In genomic region chr1:91569411-91570104, GRCh38 we compare ENCODE assay signal across 9 cellular contexts.
DNase-seq lines count a peak whose midpoint lies in the region; ATAC-seq, FAIRE-seq and TF ChIP-seq lines count a peak whose summit lies in the region.
"Had no signal": no experiment of that assay in that cellular context is flagged by ENCODE, and none has a peak within 500 bp of the region (broad histone marks: within the 10 kb centered on the region; RNA-seq: fewer than 3 reads in every experiment).

No MANE protein-coding gene starts in this region.

- H3K36me3 Mint-ChIP-seq in T-helper 17 cell (ENCODE audit: low read depth), result peaks cover 3% of the 10 kb centered on the region

- H3K27me3 ChIP-seq in gastroesophageal sphincter (no peaks in the 10 kb centered on the region), skeletal muscle tissue (ENCODE audit: control insufficient read depth in 3 of 3, insufficient read depth in 3 of 3, low read length in 3 of 3) (no peaks in the 10 kb centered on the region)

- H3K36me3 ChIP-seq in gastroesophageal sphincter, result no peaks in the 10 kb centered on the region
- H3K36me3 ChIP-seq in skeletal muscle tissue (ENCODE audit: control insufficient read depth in 3 of 3, insufficient read depth in 3 of 3, low read length in 3 of 3), result no peaks in the 10 kb centered on the region

- no peak for TF ChIP-seq EP300 in gastroesophageal sphincter (IDR thresholded peaks at IDR 0.05)

- H3K27ac ChIP-seq in gastroesophageal sphincter (peak overlapping the region; percentile 71 to 82 (median 82)), skeletal muscle tissue (ENCODE audit: low read depth, low read length) (peak overlapping the region; percentile 9)

- H3K27ac Mint-ChIP-seq in T-helper 17 cell, result peak overlapping the region; percentile 68

- FAIRE-seq in H54 (lab: Jason Lieb, UNC), result peak; percentile 83

- no peaks in the 10 kb centered on the region for H3K9me3 ChIP-seq in T-helper 17 cell (ENCODE audit: control insufficient read depth, low read length, poor library complexity, severe bottlenecking)
- no peaks in the 10 kb centered on the region for H3K9me3 ChIP-seq in gastroesophageal sphincter
- H3K9me3 ChIP-seq in skeletal muscle tissue (ENCODE audit: control insufficient read depth in 3 of 3, low read length in 3 of 3), result no peaks in the 10 kb centered on the region

- no peak for TF ChIP-seq POLR2A in H54 (IDR thresholded peaks at IDR 0.05; ENCODE audit: low read depth, low read length)
- TF ChIP-seq POLR2A in gastroesophageal sphincter (IDR thresholded peaks at IDR 0.05), result no peak

- peaks cover 0 to 62% (median 15%) of the 10 kb centered on the region in 3 donors for H3K4me1 ChIP-seq in gastroesophageal sphincter
- peaks cover 7 to 16% (median 14%) of the 10 kb centered on the region in 3 donors for H3K4me1 ChIP-seq in skeletal muscle tissue (ENCODE audit: control insufficient read depth in 3 of 3, insufficient read depth in 3 of 3, low read length in 3 of 3)

- DNase-seq in H54 (ENCODE audit: insufficient read length, low spot score) (peak; percentile 64), T-helper 17 cell (no peak), Ammon's horn (ENCODE audit: low spot score) (no peak), occipital lobe (lab: John Stamatoyannopoulos, UW) (no peak), GF-D8 (lab: John Stamatoyannopoulos, UW) (no peak)
- DNase-seq: stimulated activated CD8-positive, alpha-beta memory T cell treated with anti-CD3 and anti-CD28 coated beads, Interleukin-4, amount 100 ng/mL, for 48 hours had no signal

- 16 to 37% methylated on average over 2 to 5 of the region's 7 CpGs for WGBS in gastroesophageal sphincter (ENCODE audit: low coverage in 1 of 2), 2 donors

- ATAC-seq in T-helper 17 cell, result peak; percentile 62
- ATAC-seq in gastroesophageal sphincter, result peak; percentile 95
- no peak for ATAC-seq in HG02852 (IDR thresholded peaks at IDR 0.05; ENCODE audit: unreplicated experiment)

- H3K4me3 ChIP-seq in gastroesophageal sphincter (no peak overlapping the region), skeletal muscle tissue (ENCODE audit: low read length in 3 of 3) (peak overlapping the region in 1 of 3 donors; percentile 1)

- no peak overlapping the region for H3K9ac ChIP-seq in skeletal muscle tissue (ENCODE audit: low read depth in 1 of 3, low read length in 3 of 3)

- no peaks in the 10 kb centered on the region for H3K27me3 Mint-ChIP-seq in T-helper 17 cell

- H3K4me3 Mint-ChIP-seq in T-helper 17 cell, result no peak overlapping the region

- TF ChIP-seq CTCF in gastroesophageal sphincter (IDR thresholded peaks at IDR 0.05), result no peak

- peaks cover 18% of the 10 kb centered on the region for H3K4me1 Mint-ChIP-seq in T-helper 17 cell
